13 cellular contexts compared by ENCODE assay signal in genomic region chr13:114004416-114005205, GRCh38. TPM values are rescaled to one million over a fixed set of nuclear protein-coding genes. Genes with fewer than 3 reads are reported as not detected.
DNase-seq lines count a peak whose midpoint lies in the region; ATAC-seq and TF ChIP-seq lines count a peak whose summit lies in the region.
"Had no signal": no experiment of that assay in that cellular context is flagged by ENCODE, and none has a peak within 500 bp of the region (broad histone marks: within the 10 kb centered on the region; RNA-seq: fewer than 3 reads in every experiment).

No MANE protein-coding gene starts in this region.

- H3K4me3 Mint-ChIP-seq in CD14-positive monocyte (no peak overlapping the region), endothelial cell (ENCODE audit: unreplicated experiment) (peak overlapping the region; percentile 3)

- peaks cover 47 to 57% of the 10 kb centered on the region in 2 donors for H3K36me3 Mint-ChIP-seq in CD14-positive monocyte
- peaks cover 19% of the 10 kb centered on the region for H3K36me3 Mint-ChIP-seq in endothelial cell (ENCODE audit: low read depth, unreplicated experiment)

- in situ Hi-C loops in G401 (cut with HindIII; ENCODE audit: low sequenced_read_pairs): no loop called here

- H3K27ac Mint-ChIP-seq in CD14-positive monocyte (peak overlapping the region in 1 of 7 donors; percentile 18), endothelial cell (ENCODE audit: unreplicated experiment) (peak overlapping the region; percentile 43)

- H3K4me1 Mint-ChIP-seq in CD14-positive monocyte (no peaks in the 10 kb centered on the region), endothelial cell (ENCODE audit: unreplicated experiment) (no peaks in the 10 kb centered on the region)

- no peak for TF ChIP-seq CTCF in CD14-positive monocyte (IDR thresholded peaks at IDR 0.05)
- TF ChIP-seq CTCF in endothelial cell (IDR thresholded peaks at IDR 0.05; ENCODE audit: unreplicated experiment): no peak
- no peak for TF ChIP-seq CTCF in mucosa of descending colon (IDR thresholded peaks at IDR 0.05)

- no peaks in the 10 kb centered on the region for H3K9me3 Mint-ChIP-seq in CD14-positive monocyte
- H3K9me3 Mint-ChIP-seq in endothelial cell (ENCODE audit: unreplicated experiment): no peaks in the 10 kb centered on the region

- no peaks in the 10 kb centered on the region for H3K36me3 ChIP-seq in mucosa of descending colon (ENCODE audit: low read depth)

- H3K4me1 ChIP-seq in mucosa of descending colon (ENCODE audit: low read depth): no peaks in the 10 kb centered on the region
- H3K4me1 ChIP-seq: ascending aorta, testis had no signal

- ATAC-seq in mucosa of descending colon (no peak), GM21619 (IDR thresholded peaks at IDR 0.05; ENCODE audit: unreplicated experiment) (no peak)

- no peak overlapping the region for H3K4me3 ChIP-seq in mucosa of descending colon
- H3K4me3 ChIP-seq: ascending aorta, testis had no signal

- DNase-seq in CD14-positive monocyte (ENCODE audit: low spot score) (peak; percentile 2), NCI-H460 (ENCODE audit: extremely low read depth, low read depth) (peak; percentile 73), endothelial cell (ENCODE audit: low spot score) (no peak), mucosa of descending colon (peak in 2 of 3 donors; percentile 12 to 22), G401 (ENCODE audit: low spot score) (no peak), COLO668 (lab: John Stamatoyannopoulos, UW; ENCODE audit: unreplicated experiment) (no peak), NCI-H2227 (lab: John Stamatoyannopoulos, UW; ENCODE audit: unreplicated experiment) (no peak)
- DNase-seq: islet precursor cell, Kasumi-1, NCI-H510A treated with DMSO at 0.1 percent for 48 hours, testis had no signal

- intact Hi-C loops in CD14-positive monocyte (cut with micrococcal nuclease) (no loop called here), mucosa of descending colon (cut with DNase I, micrococcal nuclease) (no loop called here)

- H3K9me3 ChIP-seq in mucosa of descending colon: no peaks in the 10 kb centered on the region
- H3K9me3 ChIP-seq: ascending aorta, testis had no signal

- H3K27me3 Mint-ChIP-seq in CD14-positive monocyte (ENCODE audit: low read depth in 3 of 3): no peaks in the 10 kb centered on the region
- H3K27me3 Mint-ChIP-seq in endothelial cell (ENCODE audit: unreplicated experiment): peaks cover 2% of the 10 kb centered on the region

RNA-seq across cellular contexts. Expression of gene C13orf46, which starts 30.7 kb away (rescaled TPM):
- polyA plus RNA-seq in CD14-positive monocyte: under 1 TPM in 1 of 2 donors, not detected in 1; 0.05 TPM
- 0.06 TPM in 1 of 2 replicates, not detected in the other for total RNA-seq in NCI-H460 (2014; rRNA removed; shearing (Covaris generic))
- 0.10 TPM in 1 of 2 replicates, not detected in the other for polyA plus RNA-seq in NCI-H460 (2014; cell fraction: nucleus; rRNA removed)
- total RNA-seq in endothelial cell (ENCODE audit: unreplicated experiment) (1.5 TPM), mucosa of descending colon (1 to 10 TPM; 1.3 to 1.8 (median 1.6) TPM)
- total RNA-seq in G401 (2014; rRNA removed; shearing (Covaris generic)): not detected in 2 replicates

Comparison
In these comparisons a context has a peak if more than half of its experiments do, and no peak if none do; other contexts are left out.
1. DNase-seq: peak in CD14-positive monocyte (single experiment), NCI-H460 (single experiment) and mucosa of descending colon (2 of 3); none in endothelial cell (single experiment), G401 (single experiment), COLO668 (single experiment) and NCI-H2227 (single experiment).